ENCODE assay signal across 8 cellular contexts in genomic region chr9:16726023-16726422, GRCh38.
DNase-seq lines count a peak whose midpoint lies in the region; TF ChIP-seq lines count a peak whose summit lies in the region.

No MANE protein-coding gene starts in this region.

- CTCF ChIA-PET in CD4-positive, alpha-beta memory T cell (lab: Charles Lee; ENCODE audit: partially characterized antibody) = no interaction called here

- H3K27ac ChIP-seq in prostate gland = peak overlapping the region; percentile 80 to 88
- H3K27ac ChIP-seq in CD4-positive, alpha-beta memory T cell (ENCODE audit: low read depth, low read length) = no peak overlapping the region
- peak overlapping the region in 2 of 5 donors; percentile 89 to 91 for H3K27ac ChIP-seq in stomach

- H3K27ac Mint-ChIP-seq in CD4-positive, alpha-beta memory T cell = no peak overlapping the region

- H3K4me1 ChIP-seq in NT2/D1 (ENCODE audit: insufficient read depth, insufficient read length) = peaks cover 7% of the 10 kb centered on the region
- H3K4me1 ChIP-seq in prostate gland (replicated peaks) = no peaks in the 10 kb centered on the region
- H3K4me1 ChIP-seq in CD4-positive, alpha-beta memory T cell (ENCODE audit: insufficient read depth, low read length) = no peaks in the 10 kb centered on the region
- H3K4me1 ChIP-seq in stomach = peaks cover 0 to 56% (median 31%) of the 10 kb centered on the region in 4 donors

- no peak overlapping the region for H3K4me3 Mint-ChIP-seq in CD4-positive, alpha-beta memory T cell

- intact Hi-C loops in prostate gland (cut with DNase I) = loop anchor here (2.0 to 10.0 kb wide), 2 partner anchors 143 to 211 kb away; no protein-coding TSS in a partner anchor
- intact Hi-C loops in CD4-positive, alpha-beta memory T cell (cut with micrococcal nuclease) = no loop called here
- intact Hi-C loops in stomach (cut with DNase I; ENCODE audit: low total_unique reads) = no loop called here

- DNase-seq in EL = peak; percentile 47
- no peak for DNase-seq in NT2/D1 (ENCODE audit: low read depth, low spot score)
- DNase-seq in fibroblast of gingiva (ENCODE audit: low read depth) = peak; percentile 54
- DNase-seq in prostate gland (ENCODE audit: low spot score) = no peak
- DNase-seq in CD4-positive, alpha-beta memory T cell = no peak
- DNase-seq in OCI-M1 (lab: John Stamatoyannopoulos, UW) = no peak
- DNase-seq in stomach = no peak
- DNase-seq in iPS-NIHi11 (ENCODE audit: low spot score) = no peak

- H3K4me1 Mint-ChIP-seq in CD4-positive, alpha-beta memory T cell = peaks cover 0 to 5% (median 1%) of the 10 kb centered on the region in 4 donors

- H3K27me3 ChIP-seq in NT2/D1 (ENCODE audit: insufficient read depth, insufficient read length) = no peaks in the 10 kb centered on the region
- H3K27me3 ChIP-seq in prostate gland (replicated peaks; ENCODE audit: insufficient read depth) = no peaks in the 10 kb centered on the region
- H3K27me3 ChIP-seq in CD4-positive, alpha-beta memory T cell (ENCODE audit: insufficient read depth, low read length) = no peaks in the 10 kb centered on the region
- H3K27me3 ChIP-seq in stomach = peaks cover 0 to 6% (median 3%) of the 10 kb centered on the region in 3 donors

- TF ChIP-seq POLR2A in prostate gland (IDR thresholded peaks at IDR 0.05) (no peak), stomach (IDR thresholded peaks at IDR 0.05) (no peak)

- no peak for TF ChIP-seq EP300 in stomach (IDR thresholded peaks at IDR 0.05)

- H3K9ac ChIP-seq in NT2/D1 (ENCODE audit: insufficient read length, low read depth) = peak overlapping the region; percentile 8

- peaks cover 2 to 8% of the 10 kb centered on the region in 2 donors for H3K27me3 Mint-ChIP-seq in CD4-positive, alpha-beta memory T cell

- POLR2A ChIA-PET in CD4-positive, alpha-beta memory T cell (lab: Charles Lee; ENCODE audit: partially characterized antibody) = no interaction called here

- 58% methylated on average over 7 of the region's 7 CpGs for WGBS in prostate gland
- 49 to 72% (median 64%) methylated on average over 7 of the region's 7 CpGs for WGBS in stomach, 5 donors

- H3K9me3 Mint-ChIP-seq in CD4-positive, alpha-beta memory T cell = peaks cover 0 to 6% (median 1%) of the 10 kb centered on the region in 8 donors

- no peaks in the 10 kb centered on the region for H3K9me3 ChIP-seq in NT2/D1 (ENCODE audit: insufficient read depth, low read length)
- no peaks in the 10 kb centered on the region for H3K9me3 ChIP-seq in prostate gland
- H3K9me3 ChIP-seq in CD4-positive, alpha-beta memory T cell (ENCODE audit: control insufficient read depth in 1 of 2, low read length in 2 of 2) = no peaks in the 10 kb centered on the region
- no peaks in the 10 kb centered on the region for H3K9me3 ChIP-seq in stomach

- no peaks in the 10 kb centered on the region for H3K36me3 ChIP-seq in NT2/D1 (ENCODE audit: insufficient read depth, insufficient read length, low read length)
- H3K36me3 ChIP-seq in prostate gland = no peaks in the 10 kb centered on the region
- no peaks in the 10 kb centered on the region for H3K36me3 ChIP-seq in CD4-positive, alpha-beta memory T cell (ENCODE audit: insufficient read depth, low read length)
- no peaks in the 10 kb centered on the region for H3K36me3 ChIP-seq in stomach

- no peak overlapping the region for H3K4me3 ChIP-seq in NT2/D1 (ENCODE audit: insufficient read length, low read depth)
- peak overlapping the region in 1 of 2 donors; percentile 43 for H3K4me3 ChIP-seq in prostate gland
- no peak overlapping the region for H3K4me3 ChIP-seq in CD4-positive, alpha-beta memory T cell (ENCODE audit: low read length in 2 of 2)
- peak overlapping the region in 1 of 4 donors; percentile 41 for H3K4me3 ChIP-seq in stomach

- no peaks in the 10 kb centered on the region for H3K36me3 Mint-ChIP-seq in CD4-positive, alpha-beta memory T cell

- TF ChIP-seq CTCF in prostate gland (IDR thresholded peaks at IDR 0.05) (peak in 1 of 4 experiments; percentile 15), stomach (IDR thresholded peaks at IDR 0.05) (no peak)

Comparison
In these comparisons a context has a peak if more than half of its experiments do, and no peak if none do; other contexts are left out.
1. DNase-seq: peak in EL (single experiment) and fibroblast of gingiva (single experiment); none in NT2/D1 (single experiment), prostate gland (single experiment), CD4-positive, alpha-beta memory T cell (0 of 5), OCI-M1 (single experiment), stomach (single experiment) and iPS-NIHi11 (single experiment).